In genomic region chr6:30885481-30885998, GRCh38 we compare ENCODE assay signal across 9 cellular contexts. TPM values are rescaled to one million over a fixed set of nuclear protein-coding genes. Genes with fewer than 3 reads are reported as not detected.
DNase-seq lines count a peak whose midpoint lies in the region; ATAC-seq and TF ChIP-seq lines count a peak whose summit lies in the region.
"Had no signal": no experiment of that assay in that cellular context is flagged by ENCODE, and none has a peak within 500 bp of the region (broad histone marks: within the 10 kb centered on the region; RNA-seq: fewer than 3 reads in every experiment).

No MANE protein-coding gene starts in this region.

- TF ChIP-seq CTCF in epithelial cell of proximal tubule (conservative IDR thresholded peaks at IDR 0.05; ENCODE audit: low read depth, low read length) (no peak), natural killer cell (IDR thresholded peaks at IDR 0.05) (no peak), omental fat pad (IDR thresholded peaks at IDR 0.05) (no peak)

- no peak for ATAC-seq in natural killer cell
- ATAC-seq in GM18517 (IDR thresholded peaks at IDR 0.05; ENCODE audit: unreplicated experiment), result no peak
- ATAC-seq in HG03139 (IDR thresholded peaks at IDR 0.05; ENCODE audit: unreplicated experiment), result no peak
- no peak for ATAC-seq in omental fat pad (ENCODE audit: low FRiP score)

- intact Hi-C loops in natural killer cell (cut with micrococcal nuclease), result no loop called here

- peak overlapping the region; percentile 62 for H3K4me3 ChIP-seq in epithelial cell of proximal tubule (ENCODE audit: low read depth, low read length)

- no peak overlapping the region for H3K27ac Mint-ChIP-seq in natural killer cell

- peaks cover 16 to 31% of the 10 kb centered on the region in 2 donors for H3K4me1 Mint-ChIP-seq in natural killer cell

- H3K4me3 Mint-ChIP-seq in natural killer cell, result peak overlapping the region; percentile 85

- H3K9me3 Mint-ChIP-seq in natural killer cell, result no peaks in the 10 kb centered on the region

- H3K36me3 Mint-ChIP-seq in natural killer cell, result no peaks in the 10 kb centered on the region

- peaks cover 7 to 28% of the 10 kb centered on the region in 2 donors for H3K27me3 Mint-ChIP-seq in natural killer cell (ENCODE audit: low read depth in 2 of 2)

- DNase-seq in activated T-cell treated with anti-CD3 and anti-CD28 coated beads, Interleukin-2, amount 50 U/mL, for 1 hour, result peak; percentile 24
- no peak for DNase-seq in activated T-cell treated with anti-CD3 and anti-CD28 coated beads for 4 hours
- peak; percentile 73 for DNase-seq in RPMI8226
- no peak for DNase-seq in epithelial cell of proximal tubule (ENCODE audit: low read depth)
- no peak for DNase-seq in natural killer cell
- DNase-seq in omental fat pad (ENCODE audit: low spot score), result no peak

RNA-seq across cellular contexts. Expression of gene DDR1, which starts 1.2 kb away (rescaled TPM):
- total RNA-seq in epithelial cell of proximal tubule, result 72.0 and 128 TPM in 2 replicates
- 1 to 10 TPM; 2.6 to 7.4 (median 5.2) TPM for total RNA-seq in natural killer cell
- 10 to 100 TPM in 3 of 4 donors, 1 to 10 TPM in 1; 9.9 to 77.3 (median 48.7) TPM for total RNA-seq in omental fat pad

RNA-seq across cellular contexts. Expression of gene GTF2H4, which starts 22.5 kb away (rescaled TPM):
- total RNA-seq in epithelial cell of proximal tubule (15.0 and 19.1 TPM in 2 replicates), natural killer cell (10 to 100 TPM; 13.5 to 17.9 (median 15.7) TPM), omental fat pad (10 to 100 TPM; 10.3 to 22.2 (median 14.7) TPM)

RNA-seq across cellular contexts. Expression of gene VARS2, which starts 28.5 kb away (rescaled TPM):
- 28.1 and 48.5 TPM in 2 replicates for total RNA-seq in epithelial cell of proximal tubule
- 10 to 100 TPM; 16.9 to 36.7 (median 24.5) TPM for total RNA-seq in natural killer cell
- total RNA-seq in omental fat pad, result 10 to 100 TPM; 14.0 to 18.8 (median 16.6) TPM

RNA-seq across cellular contexts. Expression of gene SFTA2, which starts 46.4 kb away (rescaled TPM):
- total RNA-seq in epithelial cell of proximal tubule, result 8.2 and 8.7 TPM in 2 replicates
- total RNA-seq in natural killer cell, result not detected
- total RNA-seq in omental fat pad, result not detected
- total RNA-seq: dermis microvascular lymphatic vessel endothelial cell had no signal

RNA-seq across cellular contexts. Expression of gene MUCL3, which starts 55.2 kb away (rescaled TPM):
- total RNA-seq in epithelial cell of proximal tubule (under 0.01 and 0.07 TPM in 2 replicates), natural killer cell (not detected), omental fat pad (under 1 TPM in 1 of 4 donors, not detected in 3; 0.19 TPM)
- total RNA-seq: dermis microvascular lymphatic vessel endothelial cell had no signal

Comparison
In these comparisons a context has a peak if more than half of its experiments do, and no peak if none do; other contexts are left out.
1. DNase-seq: peak in activated T-cell treated with anti-CD3 and anti-CD28 coated beads, Interleukin-2, amount 50 U/mL, for 1 hour (single experiment) and RPMI8226 (single experiment); none in activated T-cell treated with anti-CD3 and anti-CD28 coated beads for 4 hours (single experiment), epithelial cell of proximal tubule (single experiment), natural killer cell (single experiment) and omental fat pad (single experiment).